ENCODE assay signal across 17 cellular contexts in genomic region chr17:42065201-42065600, GRCh38. TPM values are rescaled to one million over a fixed set of nuclear protein-coding genes. Genes with fewer than 3 reads are reported as not detected.
"Had no signal": no experiment of that assay in that cellular context is flagged by ENCODE, and none has a peak within 500 bp of the region (broad histone marks: within the 10 kb centered on the region; RNA-seq: fewer than 3 reads in every experiment).

No MANE protein-coding gene starts in this region.

- H3K27ac ChIP-seq: brain microvascular endothelial cell, esophagus muscularis mucosa, tibial nerve had no signal

- H3K36me3 Mint-ChIP-seq: activated naive CD4-positive, alpha-beta T cell treated with anti-CD3 and anti-CD28 coated beads, Interleukin-2, amount 10 ng/mL, durations not matched to agents 7 days and 5 days; natural killer cell treated with Interleukin-12 subunit alpha and Interleukin-12 subunit beta and Interleukin-15 and Interleukin-18, amount 100 ng/mL, for 72 hours; stimulated activated naive B cell treated with anti-CD40 and anti-IgM and Interleukin-4, amounts not matched to agents 10 μg/mL and 1 μg/mL and 100 μg/mL, for 72 hours had no signal

- H3K9me3 Mint-ChIP-seq: activated naive CD4-positive, alpha-beta T cell treated with anti-CD3 and anti-CD28 coated beads, Interleukin-2, amount 10 ng/mL, durations not matched to agents 7 days and 5 days; natural killer cell treated with Interleukin-12 subunit alpha and Interleukin-12 subunit beta and Interleukin-15 and Interleukin-18, amount 100 ng/mL, for 72 hours; stimulated activated naive B cell treated with anti-CD40 and anti-IgM and Interleukin-4, amounts not matched to agents 10 μg/mL and 1 μg/mL and 100 μg/mL, for 72 hours had no signal

- H3K27ac Mint-ChIP-seq: activated naive CD4-positive, alpha-beta T cell treated with anti-CD3 and anti-CD28 coated beads, Interleukin-2, amount 10 ng/mL, durations not matched to agents 7 days and 5 days; natural killer cell treated with Interleukin-12 subunit alpha and Interleukin-12 subunit beta and Interleukin-15 and Interleukin-18, amount 100 ng/mL, for 72 hours; progenitor cell of endocrine pancreas had no signal

- H3K36me3 ChIP-seq: brain microvascular endothelial cell, esophagus muscularis mucosa, tibial nerve had no signal

- H3K27me3 Mint-ChIP-seq: natural killer cell treated with Interleukin-12 subunit alpha and Interleukin-12 subunit beta and Interleukin-15 and Interleukin-18, amount 100 ng/mL, for 72 hours had no signal

- H3K4me1 ChIP-seq: tibial nerve had no signal

- ATAC-seq: left lobe of liver; natural killer cell treated with Interleukin-12 subunit alpha and Interleukin-12 subunit beta and Interleukin-15 and Interleukin-18, amount 100 ng/mL, for 72 hours; right cardiac atrium; stimulated activated naive B cell treated with anti-CD40 and anti-IgM and Interleukin-4, amounts not matched to agents 10 μg/mL and 1 μg/mL and 100 μg/mL, for 72 hours had no signal

- DNase-seq: activated CD8-positive, alpha-beta memory T cell treated with anti-CD3 and anti-CD28 coated beads, Interleukin-2, amount 50 U/mL, for 48 hours; activated naive CD4-positive, alpha-beta T cell treated with anti-CD3 and anti-CD28 coated beads, Interleukin-2, amount 10 ng/mL, durations not matched to agents 7 days and 5 days; amygdala; brain microvascular endothelial cell; cerebellar nuclear complex; glutamatergic neuron; mammary epithelial cell; occipital lobe; right cardiac atrium; stimulated activated naive B cell treated with anti-CD40 and anti-IgM and Interleukin-4, amounts not matched to agents 10 μg/mL and 1 μg/mL and 100 μg/mL, for 72 hours had no signal

- H3K4me3 Mint-ChIP-seq: activated naive CD4-positive, alpha-beta T cell treated with anti-CD3 and anti-CD28 coated beads, Interleukin-2, amount 10 ng/mL, durations not matched to agents 7 days and 5 days; natural killer cell treated with Interleukin-12 subunit alpha and Interleukin-12 subunit beta and Interleukin-15 and Interleukin-18, amount 100 ng/mL, for 72 hours; stimulated activated naive B cell treated with anti-CD40 and anti-IgM and Interleukin-4, amounts not matched to agents 10 μg/mL and 1 μg/mL and 100 μg/mL, for 72 hours had no signal

- H3K4me3 ChIP-seq: esophagus muscularis mucosa, tibial nerve had no signal

- H3K9me3 ChIP-seq: esophagus muscularis mucosa, tibial nerve had no signal

- FAIRE-seq: islet of Langerhans had no signal

RNA-seq across cellular contexts. Expression of gene C17orf113, which starts 14.8 kb away (rescaled TPM):
- total RNA-seq: natural killer cell treated with Interleukin-12 subunit alpha and Interleukin-12 subunit beta and Interleukin-15 and Interleukin-18, amount 100 ng/mL, for 72 hours had no signal

RNA-seq across cellular contexts. Expression of gene ZNF385C, which starts 33.1 kb away (rescaled TPM):
- total RNA-seq: fibroblast of villous mesenchyme; natural killer cell treated with Interleukin-12 subunit alpha and Interleukin-12 subunit beta and Interleukin-15 and Interleukin-18, amount 100 ng/mL, for 72 hours had no signal
